1 cellular context compared by ENCODE assay signal in the genomic region with DNA sequence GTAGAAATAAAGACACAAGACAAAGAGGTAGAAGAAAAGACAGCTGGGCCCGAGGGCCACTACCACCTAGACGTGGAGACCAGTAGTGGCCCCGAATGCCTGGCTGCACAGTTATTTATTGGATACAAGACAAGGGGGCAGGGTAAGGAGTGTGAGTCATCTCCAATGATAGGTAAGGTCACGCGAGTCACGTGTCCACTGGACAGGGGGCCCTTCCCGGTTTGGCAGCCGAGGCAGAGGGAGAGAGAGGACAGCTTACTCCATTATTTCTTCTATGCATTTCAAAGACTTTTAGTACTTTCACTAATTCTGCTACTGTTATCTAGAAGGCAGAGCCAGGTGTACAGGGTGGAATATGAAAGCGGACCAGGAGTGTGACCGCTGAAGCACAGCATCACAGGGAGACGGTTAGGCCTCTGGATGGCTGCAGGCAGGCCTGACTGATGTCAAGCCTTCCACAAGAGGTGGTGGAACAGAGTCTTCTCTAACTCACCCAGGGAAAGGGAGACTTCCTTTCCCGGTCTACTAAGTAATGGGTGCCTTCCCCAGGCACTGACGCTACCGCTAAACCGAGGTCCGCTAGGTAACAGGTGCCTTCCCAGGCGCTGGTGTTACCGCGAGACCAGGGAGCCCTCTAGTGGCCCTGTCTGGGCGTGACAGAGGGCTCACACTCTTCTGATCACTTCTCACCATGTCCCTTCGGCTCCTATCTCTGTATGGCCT.
A peak's percentile ranks its signal among the peaks of the same experiment; 100 is the strongest.
TF ChIP-seq lines count a peak whose summit lies in the region.

No MANE protein-coding gene starts in this region.

TF ChIP-seq in HepG2, 621 proteins besides CTCF, POLR2A, EP300 and RAD21 (continues in another document):
- TF ChIP-seq ZNF326 (CRISPR knock-in tag; IDR thresholded peaks at IDR 0.05; ENCODE audit: borderline replicate concordance) (no peak), SAP130 (CRISPR knock-in tag; IDR thresholded peaks at IDR 0.05; ENCODE audit: low read depth) (0 out of 2 replicates have a peak, but pooled peaks have one; percentile 26), HOXA3 (CRISPR knock-in tag; IDR thresholded peaks at IDR 0.05) (0 out of 2 replicates have a peak, but pooled peaks have one; percentile 33), FOSL1 (CRISPR knock-in tag; IDR thresholded peaks at IDR 0.05; ENCODE audit: borderline replicate concordance) (0 out of 2 replicates have a peak, but pooled peaks have one; percentile 17), ZFP82 (CRISPR knock-in tag; IDR thresholded peaks at IDR 0.05; ENCODE audit: borderline replicate concordance) (0 out of 2 replicates have a peak, but pooled peaks have one; percentile 27), GABPB1 (CRISPR knock-in tag; IDR thresholded peaks at IDR 0.05) (no peak), PAWR (CRISPR knock-in tag; IDR thresholded peaks at IDR 0.05; ENCODE audit: borderline replicate concordance) (no peak), RXRB (CRISPR knock-in tag; IDR thresholded peaks at IDR 0.05; ENCODE audit: borderline replicate concordance) (0 out of 2 replicates have a peak, but pooled peaks have one; percentile 26), FOXA3 (CRISPR knock-in tag; IDR thresholded peaks at IDR 0.05) (peak; percentile 10; the same call in 1 of the 2 replicates), SP140L (CRISPR knock-in tag; IDR thresholded peaks at IDR 0.05; ENCODE audit: borderline replicate concordance) (no peak), RARG (CRISPR knock-in tag; IDR thresholded peaks at IDR 0.05; ENCODE audit: low read depth) (no peak), MTA1 (CRISPR knock-in tag; IDR thresholded peaks at IDR 0.05; ENCODE audit: borderline replicate concordance) (no peak), FOSL2 (CRISPR knock-in tag; IDR thresholded peaks at IDR 0.05) (peak; percentile 85), ZNF331 (CRISPR knock-in tag; IDR thresholded peaks at IDR 0.05) (no peak), HOXA7 (CRISPR knock-in tag; IDR thresholded peaks at IDR 0.05) (no peak), SNAI1 (CRISPR knock-in tag; IDR thresholded peaks at IDR 0.05; ENCODE audit: borderline replicate concordance) (peak; percentile 84; the same call in 1 of the 2 replicates), ZNF768 (CRISPR knock-in tag; IDR thresholded peaks at IDR 0.05) (peak; percentile 81), CREB1 (IDR thresholded peaks at IDR 0.05) (no peak), CREB1 (CRISPR knock-in tag; IDR thresholded peaks at IDR 0.05) (no peak), ZNF816 (CRISPR knock-in tag; IDR thresholded peaks at IDR 0.05; ENCODE audit: borderline replicate concordance) (no peak), GABPA (IDR thresholded peaks at IDR 0.05; ENCODE audit: low read depth, low read length) (no peak), GABPA (CRISPR knock-in tag; IDR thresholded peaks at IDR 0.05; ENCODE audit: low read depth) (no peak), ZNF615 (CRISPR knock-in tag; IDR thresholded peaks at IDR 0.05; ENCODE audit: borderline replicate concordance) (no peak), MAFK (conservative IDR thresholded peaks at IDR 0.05 in 1 of 2, IDR thresholded peaks at IDR 0.05 in 1 of 2; ENCODE audit: low read length in 2 of 2) (no peak), STAG1 (CRISPR knock-in tag; IDR thresholded peaks at IDR 0.05) (peak; percentile 95), KLF16 (CRISPR knock-in tag; IDR thresholded peaks at IDR 0.05) (0 out of 4 replicates have a peak, but pooled peaks of 1 of the 2 experiments have one; percentile 17), SMAD9 (CRISPR knock-in tag; IDR thresholded peaks at IDR 0.05) (no peak), SNRNP70 (IDR thresholded peaks at IDR 0.05; ENCODE audit: low read depth, low read length) (no peak), CHD2 (IDR thresholded peaks at IDR 0.05; ENCODE audit: low read depth, low read length) (peak; percentile 89), HOXA5 (CRISPR knock-in tag; IDR thresholded peaks at IDR 0.05) (peak; percentile 20; the same call in 1 of the 2 replicates), SOX6 (IDR thresholded peaks at IDR 0.05) (no peak), SOX6 (CRISPR knock-in tag; IDR thresholded peaks at IDR 0.05) (peak; percentile 49), NONO (IDR thresholded peaks at IDR 0.05) (no peak), NONO (CRISPR knock-in tag; conservative IDR thresholded peaks at IDR 0.05) (no peak)
- TF ChIP-seq, protein P1, sequence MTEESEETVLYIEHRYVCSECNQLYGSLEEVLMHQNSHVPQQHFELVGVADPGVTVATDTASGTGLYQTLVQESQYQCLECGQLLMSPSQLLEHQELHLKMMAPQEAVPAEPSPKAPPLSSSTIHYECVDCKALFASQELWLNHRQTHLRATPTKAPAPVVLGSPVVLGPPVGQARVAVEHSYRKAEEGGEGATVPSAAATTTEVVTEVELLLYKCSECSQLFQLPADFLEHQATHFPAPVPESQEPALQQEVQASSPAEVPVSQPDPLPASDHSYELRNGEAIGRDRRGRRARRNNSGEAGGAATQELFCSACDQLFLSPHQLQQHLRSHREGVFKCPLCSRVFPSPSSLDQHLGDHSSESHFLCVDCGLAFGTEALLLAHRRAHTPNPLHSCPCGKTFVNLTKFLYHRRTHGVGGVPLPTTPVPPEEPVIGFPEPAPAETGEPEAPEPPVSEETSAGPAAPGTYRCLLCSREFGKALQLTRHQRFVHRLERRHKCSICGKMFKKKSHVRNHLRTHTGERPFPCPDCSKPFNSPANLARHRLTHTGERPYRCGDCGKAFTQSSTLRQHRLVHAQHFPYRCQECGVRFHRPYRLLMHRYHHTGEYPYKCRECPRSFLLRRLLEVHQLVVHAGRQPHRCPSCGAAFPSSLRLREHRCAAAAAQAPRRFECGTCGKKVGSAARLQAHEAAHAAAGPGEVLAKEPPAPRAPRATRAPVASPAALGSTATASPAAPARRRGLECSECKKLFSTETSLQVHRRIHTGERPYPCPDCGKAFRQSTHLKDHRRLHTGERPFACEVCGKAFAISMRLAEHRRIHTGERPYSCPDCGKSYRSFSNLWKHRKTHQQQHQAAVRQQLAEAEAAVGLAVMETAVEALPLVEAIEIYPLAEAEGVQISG (CRISPR knock-in tag; IDR thresholded peaks at IDR 0.05) = 0 out of 2 replicates have a peak, but pooled peaks have one; percentile 28
- TF ChIP-seq, protein P2, sequence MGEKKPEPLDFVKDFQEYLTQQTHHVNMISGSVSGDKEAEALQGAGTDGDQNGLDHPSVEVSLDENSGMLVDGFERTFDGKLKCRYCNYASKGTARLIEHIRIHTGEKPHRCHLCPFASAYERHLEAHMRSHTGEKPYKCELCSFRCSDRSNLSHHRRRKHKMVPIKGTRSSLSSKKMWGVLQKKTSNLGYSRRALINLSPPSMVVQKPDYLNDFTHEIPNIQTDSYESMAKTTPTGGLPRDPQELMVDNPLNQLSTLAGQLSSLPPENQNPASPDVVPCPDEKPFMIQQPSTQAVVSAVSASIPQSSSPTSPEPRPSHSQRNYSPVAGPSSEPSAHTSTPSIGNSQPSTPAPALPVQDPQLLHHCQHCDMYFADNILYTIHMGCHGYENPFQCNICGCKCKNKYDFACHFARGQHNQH (CRISPR knock-in tag; IDR thresholded peaks at IDR 0.05) = peak; percentile 47; the same call in 1 of the 2 replicates
- TF ChIP-seq, protein P3, sequence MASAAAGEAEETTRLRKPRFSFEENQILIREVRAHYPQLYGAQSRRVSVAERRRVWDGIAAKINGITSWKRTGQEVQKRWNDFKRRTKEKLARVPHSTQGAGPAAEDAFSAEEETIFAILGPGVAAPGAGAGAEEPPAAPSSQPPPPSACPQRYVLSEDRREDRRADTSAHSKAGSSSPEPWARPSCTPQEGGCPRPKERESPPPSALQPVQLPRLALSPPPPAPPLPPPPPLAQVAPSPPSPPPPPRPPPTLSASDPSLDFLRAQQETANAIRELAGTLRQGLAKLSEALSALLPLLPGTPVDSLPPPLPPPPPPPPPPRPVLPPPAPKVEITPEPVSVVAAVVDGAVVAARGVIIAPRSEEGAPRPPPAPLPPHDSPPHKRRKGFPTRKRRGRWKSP (CRISPR knock-in tag; IDR thresholded peaks at IDR 0.05) = peak; percentile 48; the same call in 1 of the 2 replicates
- TF ChIP-seq, protein P4, sequence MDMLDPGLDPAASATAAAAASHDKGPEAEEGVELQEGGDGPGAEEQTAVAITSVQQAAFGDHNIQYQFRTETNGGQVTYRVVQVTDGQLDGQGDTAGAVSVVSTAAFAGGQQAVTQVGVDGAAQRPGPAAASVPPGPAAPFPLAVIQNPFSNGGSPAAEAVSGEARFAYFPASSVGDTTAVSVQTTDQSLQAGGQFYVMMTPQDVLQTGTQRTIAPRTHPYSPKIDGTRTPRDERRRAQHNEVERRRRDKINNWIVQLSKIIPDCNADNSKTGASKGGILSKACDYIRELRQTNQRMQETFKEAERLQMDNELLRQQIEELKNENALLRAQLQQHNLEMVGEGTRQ (IDR thresholded peaks at IDR 0.05; ENCODE audit: low read depth, low read length) = 0 out of 2 replicates have a peak, but pooled peaks have one; percentile 17
- TF ChIP-seq, protein P4 (CRISPR knock-in tag; IDR thresholded peaks at IDR 0.05; ENCODE audit: borderline replicate concordance) = peak; percentile 77; the same call in 1 of the 2 replicates
- TF ChIP-seq, protein P5, sequence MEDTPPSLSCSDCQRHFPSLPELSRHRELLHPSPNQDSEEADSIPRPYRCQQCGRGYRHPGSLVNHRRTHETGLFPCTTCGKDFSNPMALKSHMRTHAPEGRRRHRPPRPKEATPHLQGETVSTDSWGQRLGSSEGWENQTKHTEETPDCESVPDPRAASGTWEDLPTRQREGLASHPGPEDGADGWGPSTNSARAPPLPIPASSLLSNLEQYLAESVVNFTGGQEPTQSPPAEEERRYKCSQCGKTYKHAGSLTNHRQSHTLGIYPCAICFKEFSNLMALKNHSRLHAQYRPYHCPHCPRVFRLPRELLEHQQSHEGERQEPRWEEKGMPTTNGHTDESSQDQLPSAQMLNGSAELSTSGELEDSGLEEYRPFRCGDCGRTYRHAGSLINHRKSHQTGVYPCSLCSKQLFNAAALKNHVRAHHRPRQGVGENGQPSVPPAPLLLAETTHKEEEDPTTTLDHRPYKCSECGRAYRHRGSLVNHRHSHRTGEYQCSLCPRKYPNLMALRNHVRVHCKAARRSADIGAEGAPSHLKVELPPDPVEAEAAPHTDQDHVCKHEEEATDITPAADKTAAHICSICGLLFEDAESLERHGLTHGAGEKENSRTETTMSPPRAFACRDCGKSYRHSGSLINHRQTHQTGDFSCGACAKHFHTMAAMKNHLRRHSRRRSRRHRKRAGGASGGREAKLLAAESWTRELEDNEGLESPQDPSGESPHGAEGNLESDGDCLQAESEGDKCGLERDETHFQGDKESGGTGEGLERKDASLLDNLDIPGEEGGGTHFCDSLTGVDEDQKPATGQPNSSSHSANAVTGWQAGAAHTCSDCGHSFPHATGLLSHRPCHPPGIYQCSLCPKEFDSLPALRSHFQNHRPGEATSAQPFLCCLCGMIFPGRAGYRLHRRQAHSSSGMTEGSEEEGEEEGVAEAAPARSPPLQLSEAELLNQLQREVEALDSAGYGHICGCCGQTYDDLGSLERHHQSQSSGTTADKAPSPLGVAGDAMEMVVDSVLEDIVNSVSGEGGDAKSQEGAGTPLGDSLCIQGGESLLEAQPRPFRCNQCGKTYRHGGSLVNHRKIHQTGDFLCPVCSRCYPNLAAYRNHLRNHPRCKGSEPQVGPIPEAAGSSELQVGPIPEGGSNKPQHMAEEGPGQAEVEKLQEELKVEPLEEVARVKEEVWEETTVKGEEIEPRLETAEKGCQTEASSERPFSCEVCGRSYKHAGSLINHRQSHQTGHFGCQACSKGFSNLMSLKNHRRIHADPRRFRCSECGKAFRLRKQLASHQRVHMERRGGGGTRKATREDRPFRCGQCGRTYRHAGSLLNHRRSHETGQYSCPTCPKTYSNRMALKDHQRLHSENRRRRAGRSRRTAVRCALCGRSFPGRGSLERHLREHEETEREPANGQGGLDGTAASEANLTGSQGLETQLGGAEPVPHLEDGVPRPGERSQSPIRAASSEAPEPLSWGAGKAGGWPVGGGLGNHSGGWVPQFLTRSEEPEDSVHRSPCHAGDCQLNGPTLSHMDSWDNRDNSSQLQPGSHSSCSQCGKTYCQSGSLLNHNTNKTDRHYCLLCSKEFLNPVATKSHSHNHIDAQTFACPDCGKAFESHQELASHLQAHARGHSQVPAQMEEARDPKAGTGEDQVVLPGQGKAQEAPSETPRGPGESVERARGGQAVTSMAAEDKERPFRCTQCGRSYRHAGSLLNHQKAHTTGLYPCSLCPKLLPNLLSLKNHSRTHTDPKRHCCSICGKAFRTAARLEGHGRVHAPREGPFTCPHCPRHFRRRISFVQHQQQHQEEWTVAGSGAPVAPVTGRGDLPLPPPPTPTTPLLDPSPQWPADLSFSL (CRISPR knock-in tag; IDR thresholded peaks at IDR 0.05) = no peak
- TF ChIP-seq, protein P6, sequence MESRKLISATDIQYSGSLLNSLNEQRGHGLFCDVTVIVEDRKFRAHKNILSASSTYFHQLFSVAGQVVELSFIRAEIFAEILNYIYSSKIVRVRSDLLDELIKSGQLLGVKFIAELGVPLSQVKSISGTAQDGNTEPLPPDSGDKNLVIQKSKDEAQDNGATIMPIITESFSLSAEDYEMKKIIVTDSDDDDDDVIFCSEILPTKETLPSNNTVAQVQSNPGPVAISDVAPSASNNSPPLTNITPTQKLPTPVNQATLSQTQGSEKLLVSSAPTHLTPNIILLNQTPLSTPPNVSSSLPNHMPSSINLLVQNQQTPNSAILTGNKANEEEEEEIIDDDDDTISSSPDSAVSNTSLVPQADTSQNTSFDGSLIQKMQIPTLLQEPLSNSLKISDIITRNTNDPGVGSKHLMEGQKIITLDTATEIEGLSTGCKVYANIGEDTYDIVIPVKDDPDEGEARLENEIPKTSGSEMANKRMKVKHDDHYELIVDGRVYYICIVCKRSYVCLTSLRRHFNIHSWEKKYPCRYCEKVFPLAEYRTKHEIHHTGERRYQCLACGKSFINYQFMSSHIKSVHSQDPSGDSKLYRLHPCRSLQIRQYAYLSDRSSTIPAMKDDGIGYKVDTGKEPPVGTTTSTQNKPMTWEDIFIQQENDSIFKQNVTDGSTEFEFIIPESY (CRISPR knock-in tag; IDR thresholded peaks at IDR 0.05) = 0 out of 2 replicates have a peak, but pooled peaks have one; percentile 25
- TF ChIP-seq, protein P7, sequence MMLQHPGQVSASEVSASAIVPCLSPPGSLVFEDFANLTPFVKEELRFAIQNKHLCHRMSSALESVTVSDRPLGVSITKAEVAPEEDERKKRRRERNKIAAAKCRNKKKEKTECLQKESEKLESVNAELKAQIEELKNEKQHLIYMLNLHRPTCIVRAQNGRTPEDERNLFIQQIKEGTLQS (CRISPR knock-in tag; IDR thresholded peaks at IDR 0.05) = peak; percentile 9; the same call in 1 of the 2 replicates
- TF ChIP-seq, protein P8, sequence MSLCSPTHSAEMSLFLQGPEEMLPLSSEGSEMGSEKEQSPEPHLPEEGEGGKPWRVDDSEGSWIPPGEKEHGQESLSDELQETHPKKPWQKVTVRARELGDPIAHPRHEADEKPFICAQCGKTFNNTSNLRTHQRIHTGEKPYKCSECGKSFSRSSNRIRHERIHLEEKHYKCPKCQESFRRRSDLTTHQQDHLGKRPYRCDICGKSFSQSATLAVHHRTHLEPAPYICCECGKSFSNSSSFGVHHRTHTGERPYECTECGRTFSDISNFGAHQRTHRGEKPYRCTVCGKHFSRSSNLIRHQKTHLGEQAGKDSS (CRISPR knock-in tag; IDR thresholded peaks at IDR 0.05; ENCODE audit: borderline replicate concordance, low read depth) = no peak
- TF ChIP-seq, protein P9, sequence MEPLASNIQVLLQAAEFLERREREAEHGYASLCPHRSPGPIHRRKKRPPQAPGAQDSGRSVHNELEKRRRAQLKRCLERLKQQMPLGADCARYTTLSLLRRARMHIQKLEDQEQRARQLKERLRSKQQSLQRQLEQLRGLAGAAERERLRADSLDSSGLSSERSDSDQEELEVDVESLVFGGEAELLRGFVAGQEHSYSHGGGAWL (CRISPR knock-in tag; IDR thresholded peaks at IDR 0.05) = no peak
